Comparison of ENCODE assay signal across 8 cellular contexts in the genomic region with DNA sequence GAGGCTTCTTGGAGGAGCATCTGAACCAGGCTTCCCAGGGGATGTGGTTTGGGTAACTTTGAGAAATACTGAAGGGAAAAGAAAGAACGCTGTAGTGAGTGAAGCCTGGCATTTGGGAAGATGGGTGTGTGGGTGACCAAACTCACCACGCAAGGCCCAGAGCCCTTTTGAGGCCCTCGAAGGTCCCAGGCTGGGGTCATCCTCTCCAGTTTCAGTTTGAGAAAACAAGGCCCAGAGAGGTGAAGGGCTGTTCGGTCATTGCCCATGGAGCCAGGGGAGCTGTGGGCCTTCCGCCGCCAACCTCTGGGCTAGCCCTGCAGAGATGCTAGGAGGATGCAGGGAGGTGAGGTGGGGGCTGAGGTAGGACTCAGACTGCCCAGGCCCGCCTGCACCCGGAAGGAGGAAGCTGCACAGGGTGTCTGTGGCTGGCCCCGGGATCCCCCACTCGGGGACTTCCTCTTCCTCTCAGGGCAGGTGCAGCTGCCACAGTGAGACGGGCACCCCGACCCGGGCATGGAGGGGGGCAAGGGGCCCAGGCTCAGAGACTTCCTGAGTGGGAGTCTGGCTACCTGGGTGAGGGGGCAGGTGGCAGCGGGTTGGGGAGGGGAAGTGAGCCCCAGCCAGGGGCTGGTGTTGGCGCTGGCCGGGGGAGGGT. TPM values are rescaled to one million over a fixed set of nuclear protein-coding genes. Genes with fewer than 3 reads are reported as not detected.
DNase-seq lines count a peak whose midpoint lies in the region; ATAC-seq, FAIRE-seq and TF ChIP-seq lines count a peak whose summit lies in the region.

A gene with protein sequence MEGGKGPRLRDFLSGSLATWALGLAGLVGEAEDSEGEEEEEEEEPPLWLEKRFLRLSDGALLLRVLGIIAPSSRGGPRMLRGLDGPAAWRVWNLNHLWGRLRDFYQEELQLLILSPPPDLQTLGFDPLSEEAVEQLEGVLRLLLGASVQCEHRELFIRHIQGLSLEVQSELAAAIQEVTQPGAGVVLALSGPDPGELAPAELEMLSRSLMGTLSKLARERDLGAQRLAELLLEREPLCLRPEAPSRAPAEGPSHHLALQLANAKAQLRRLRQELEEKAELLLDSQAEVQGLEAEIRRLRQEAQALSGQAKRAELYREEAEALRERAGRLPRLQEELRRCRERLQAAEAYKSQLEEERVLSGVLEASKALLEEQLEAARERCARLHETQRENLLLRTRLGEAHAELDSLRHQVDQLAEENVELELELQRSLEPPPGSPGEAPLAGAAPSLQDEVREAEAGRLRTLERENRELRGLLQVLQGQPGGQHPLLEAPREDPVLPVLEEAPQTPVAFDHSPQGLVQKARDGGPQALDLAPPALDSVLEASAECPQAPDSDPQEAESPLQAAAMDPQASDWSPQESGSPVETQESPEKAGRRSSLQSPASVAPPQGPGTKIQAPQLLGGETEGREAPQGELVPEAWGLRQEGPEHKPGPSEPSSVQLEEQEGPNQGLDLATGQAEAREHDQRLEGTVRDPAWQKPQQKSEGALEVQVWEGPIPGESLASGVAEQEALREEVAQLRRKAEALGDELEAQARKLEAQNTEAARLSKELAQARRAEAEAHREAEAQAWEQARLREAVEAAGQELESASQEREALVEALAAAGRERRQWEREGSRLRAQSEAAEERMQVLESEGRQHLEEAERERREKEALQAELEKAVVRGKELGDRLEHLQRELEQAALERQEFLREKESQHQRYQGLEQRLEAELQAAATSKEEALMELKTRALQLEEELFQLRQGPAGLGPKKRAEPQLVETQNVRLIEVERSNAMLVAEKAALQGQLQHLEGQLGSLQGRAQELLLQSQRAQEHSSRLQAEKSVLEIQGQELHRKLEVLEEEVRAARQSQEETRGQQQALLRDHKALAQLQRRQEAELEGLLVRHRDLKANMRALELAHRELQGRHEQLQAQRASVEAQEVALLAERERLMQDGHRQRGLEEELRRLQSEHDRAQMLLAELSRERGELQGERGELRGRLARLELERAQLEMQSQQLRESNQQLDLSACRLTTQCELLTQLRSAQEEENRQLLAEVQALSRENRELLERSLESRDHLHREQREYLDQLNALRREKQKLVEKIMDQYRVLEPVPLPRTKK (N-terminal part only) (plus strand): TSS at position 451 of the 655 bp plus-strand sequence. CDS start 63 bp downstream, at position 514.

- ATAC-seq in esophagus mucosa = peak; percentile 13

- FAIRE-seq in D721Med (lab: Jason Lieb, UNC) = no peak

- TF ChIP-seq CTCF in GM20000 (IDR thresholded peaks at IDR 0.05; ENCODE audit: extremely low read depth, missing control alignments) = no peak
- TF ChIP-seq CTCF in D721Med (IDR thresholded peaks at IDR 0.05; ENCODE audit: insufficient read depth, missing control alignments) = no peak

- DNase-seq in GM20000 (ENCODE audit: low spot score) (peak; percentile 92), KG1 (lab: John Stamatoyannopoulos, UW) (peak; percentile 88), D721Med (ENCODE audit: insufficient read length, low spot score) (no peak), DMS 273 treated with DMSO at 0.1 percent for 48 hours (lab: John Stamatoyannopoulos, UW) (no peak), epidermal melanocyte (ENCODE audit: insufficient read length, low spot score) (no peak)
- peak; percentile 84 to 87 for DNase-seq in activated CD4-positive, alpha-beta T cell treated with anti-CD3 and anti-CD28 coated beads, Interleukin-2, amount 50 U/mL, for 48 hours
- DNase-seq in stimulated activated CD4-positive, alpha-beta T cell treated with anti-CD3 and anti-CD28 coated beads, Interleukin-15, amount 100 ng/mL, for 48 hours (ENCODE audit: low read depth in 2 of 2) = peak; percentile 70 to 78

RNA-seq across cellular contexts. Expression of the gene that starts here (rescaled TPM):
- 4.5 TPM for total RNA-seq in esophagus mucosa

Comparison
In these comparisons a context has a peak if more than half of its experiments do, and no peak if none do; other contexts are left out.
1. DNase-seq: peak in GM20000 (single experiment), KG1 (single experiment), activated CD4-positive, alpha-beta T cell treated with anti-CD3 and anti-CD28 coated beads, Interleukin-2, amount 50 U/mL, for 48 hours (2 of 2) and stimulated activated CD4-positive, alpha-beta T cell treated with anti-CD3 and anti-CD28 coated beads, Interleukin-15, amount 100 ng/mL, for 48 hours (2 of 2); none in D721Med (single experiment), DMS 273 treated with DMSO at 0.1 percent for 48 hours (single experiment) and epidermal melanocyte (single experiment).